In genomic region chr13:70571221-70571620, GRCh38 we compare ENCODE assay signal across 26 cellular contexts.
"Had no signal": no experiment of that assay in that cellular context is flagged by ENCODE, and none has a peak within 500 bp of the region (broad histone marks: within the 10 kb centered on the region; RNA-seq: fewer than 3 reads in every experiment).

No MANE protein-coding gene starts in this region.

- H3K4me3 ChIP-seq: colonic mucosa, coronary artery, dorsolateral prefrontal cortex, esophagus muscularis mucosa, esophagus squamous epithelium, gastrocnemius medialis, gastroesophageal sphincter had no signal

- H3K4me1 ChIP-seq: colonic mucosa, esophagus muscularis mucosa, esophagus squamous epithelium, foreskin keratinocyte, gastrocnemius medialis, gastroesophageal sphincter had no signal

- ATAC-seq: effector memory CD8-positive, alpha-beta T cell; esophagus mucosa; foreskin keratinocyte; gastrocnemius medialis; gastroesophageal sphincter had no signal

- H3K36me3 ChIP-seq: colonic mucosa, esophagus muscularis mucosa, esophagus squamous epithelium, gastrocnemius medialis, gastroesophageal sphincter had no signal

- H3K9me3 ChIP-seq: colonic mucosa, esophagus muscularis mucosa, esophagus squamous epithelium, gastrocnemius medialis, gastroesophageal sphincter had no signal

- DNase-seq: cerebellar nuclear complex; colonic mucosa; cortex of kidney; dermis blood vessel endothelial cell; dorsolateral prefrontal cortex; effector CD4-positive, alpha-beta T cell; effector CD8-positive, alpha-beta T cell; effector memory CD4-positive, alpha-beta T cell; effector memory CD8-positive, alpha-beta T cell; endodermal cell; erythroblast; esophagus squamous epithelium; foreskin keratinocyte; foreskin melanocyte; gastrocnemius medialis; glutamatergic neuron; head of caudate nucleus had no signal

- H3K27ac ChIP-seq: colonic mucosa, coronary artery, dorsolateral prefrontal cortex, epithelial cell of prostate, esophagus muscularis mucosa, esophagus squamous epithelium, foreskin keratinocyte, gastrocnemius medialis, gastroesophageal sphincter had no signal

- H3K27me3 ChIP-seq: colonic mucosa, esophagus muscularis mucosa, esophagus squamous epithelium, foreskin keratinocyte, gastrocnemius medialis, gastroesophageal sphincter had no signal

- FAIRE-seq: colon, endometrium, endothelial cell of umbilical vein, frontal cortex had no signal
